Comparison of ENCODE assay signal across 9 cellular contexts in genomic region chr3:71127463-71128243, GRCh38.
DNase-seq lines count a peak whose midpoint lies in the region; ATAC-seq and TF ChIP-seq lines count a peak whose summit lies in the region.
"Had no signal": no experiment of that assay in that cellular context is flagged by ENCODE, and none has a peak within 500 bp of the region (broad histone marks: within the 10 kb centered on the region; RNA-seq: fewer than 3 reads in every experiment).

No MANE protein-coding gene starts in this region.

- peak; percentile 9 for DNase-seq in activated T-helper 1 cell treated with anti-CD3 and anti-CD28 coated beads, Interleukin-12 subunit alpha, Interleukin-12 subunit beta, Interleukin-2, Interleukin-4 antibody, amounts not matched to agents 30 ng/mL and 10 ng/mL and 1 ng/mL, durations not matched to agents 14 hours and 24 hours and 36 hours (ENCODE audit: low spot score)
- DNase-seq in right atrium auricular region (ENCODE audit: low spot score) = no peak
- DNase-seq in activated gamma-delta T cell (lab: John Stamatoyannopoulos, UW) = no peak
- no peak for DNase-seq in omental fat pad (ENCODE audit: low spot score)
- no peak for DNase-seq in superior temporal gyrus (ENCODE audit: extremely low spot score)
- no peak for DNase-seq in NCI-H526 treated with DMSO at 0.1 percent for 48 hours (lab: John Stamatoyannopoulos, UW)

- H2AFZ ChIP-seq in Loucy (ENCODE audit: low read length) = no peak overlapping the region

- no peaks in the 10 kb centered on the region for H3K9me3 ChIP-seq in Loucy (ENCODE audit: insufficient read depth, low read depth, low read length)
- no peaks in the 10 kb centered on the region for H3K9me3 ChIP-seq in right atrium auricular region

- H3K27ac Mint-ChIP-seq in activated T-helper 1 cell treated with anti-CD3 and anti-CD28 coated beads, Interleukin-12 subunit alpha, Interleukin-12 subunit beta, Interleukin-2, Interleukin-4 antibody, amounts not matched to agents 30 ng/mL and 10 ng/mL and 1 ng/mL, durations not matched to agents 14 hours and 24 hours and 36 hours = peak overlapping the region; percentile 93
- peak overlapping the region; percentile 97 for H3K27ac Mint-ChIP-seq in stimulated activated naive CD8-positive, alpha-beta T cell treated with anti-CD3 and anti-CD28 coated beads, Interleukin-15, Interleukin-2, amounts not matched to agents 100 ng/mL and 50 ng/mL, for 24 hours
- H3K27ac Mint-ChIP-seq: dendritic cell treated with granulocyte-macrophage colony-stimulating factor and Interleukin-4, amounts not matched to agents 40 ng/mL and 50 ng/mL, for 4 days had no signal

- peak overlapping the region; percentile 77 for H3K4me2 ChIP-seq in Loucy (ENCODE audit: low read depth, low read length, poor library complexity, severe bottlenecking)

- no peaks in the 10 kb centered on the region for H3K9me3 Mint-ChIP-seq in activated T-helper 1 cell treated with anti-CD3 and anti-CD28 coated beads, Interleukin-12 subunit alpha, Interleukin-12 subunit beta, Interleukin-2, Interleukin-4 antibody, amounts not matched to agents 30 ng/mL and 10 ng/mL and 1 ng/mL, durations not matched to agents 14 hours and 24 hours and 36 hours
- H3K9me3 Mint-ChIP-seq in stimulated activated naive CD8-positive, alpha-beta T cell treated with anti-CD3 and anti-CD28 coated beads, Interleukin-15, Interleukin-2, amounts not matched to agents 100 ng/mL and 50 ng/mL, for 24 hours = no peaks in the 10 kb centered on the region
- H3K9me3 Mint-ChIP-seq: dendritic cell treated with granulocyte-macrophage colony-stimulating factor and Interleukin-4, amounts not matched to agents 40 ng/mL and 50 ng/mL, for 4 days had no signal

- H3K27me3 ChIP-seq in Loucy (ENCODE audit: insufficient read depth, low read length, poor library complexity, severe bottlenecking) (no peaks in the 10 kb centered on the region), right atrium auricular region (no peaks in the 10 kb centered on the region)

- H3K9me2 ChIP-seq in Loucy (replicated peaks; ENCODE audit: low read depth, low read length) = no peaks in the 10 kb centered on the region

- H3K4me3 ChIP-seq in Loucy (ENCODE audit: low read length, poor library complexity, severe bottlenecking) (peak overlapping the region; percentile 74), right atrium auricular region (peak overlapping the region; percentile 43 to 53)

- H3K36me3 ChIP-seq in Loucy (ENCODE audit: insufficient read depth, low read length) = no peaks in the 10 kb centered on the region; the same call in 1 of the 2 replicates
- H3K36me3 ChIP-seq in right atrium auricular region = no peaks in the 10 kb centered on the region

- H3K36me3 Mint-ChIP-seq in activated T-helper 1 cell treated with anti-CD3 and anti-CD28 coated beads, Interleukin-12 subunit alpha, Interleukin-12 subunit beta, Interleukin-2, Interleukin-4 antibody, amounts not matched to agents 30 ng/mL and 10 ng/mL and 1 ng/mL, durations not matched to agents 14 hours and 24 hours and 36 hours (ENCODE audit: low read depth) = peaks cover 24% of the 10 kb centered on the region
- peaks cover 44% of the 10 kb centered on the region for H3K36me3 Mint-ChIP-seq in stimulated activated naive CD8-positive, alpha-beta T cell treated with anti-CD3 and anti-CD28 coated beads, Interleukin-15, Interleukin-2, amounts not matched to agents 100 ng/mL and 50 ng/mL, for 24 hours (ENCODE audit: low read depth)

- H3K9ac ChIP-seq in Loucy (ENCODE audit: low read depth, low read length, poor library complexity, severe bottlenecking) = peak overlapping the region; percentile 0

- H3K4me3 Mint-ChIP-seq in activated T-helper 1 cell treated with anti-CD3 and anti-CD28 coated beads, Interleukin-12 subunit alpha, Interleukin-12 subunit beta, Interleukin-2, Interleukin-4 antibody, amounts not matched to agents 30 ng/mL and 10 ng/mL and 1 ng/mL, durations not matched to agents 14 hours and 24 hours and 36 hours = peak overlapping the region; percentile 89
- peak overlapping the region; percentile 91 for H3K4me3 Mint-ChIP-seq in stimulated activated naive CD8-positive, alpha-beta T cell treated with anti-CD3 and anti-CD28 coated beads, Interleukin-15, Interleukin-2, amounts not matched to agents 100 ng/mL and 50 ng/mL, for 24 hours
- H3K4me3 Mint-ChIP-seq: dendritic cell treated with granulocyte-macrophage colony-stimulating factor and Interleukin-4, amounts not matched to agents 40 ng/mL and 50 ng/mL, for 4 days had no signal

- peaks cover 7% of the 10 kb centered on the region for H4K20me1 ChIP-seq in Loucy (ENCODE audit: insufficient read depth, low read length, poor library complexity, severe bottlenecking)

- intact Hi-C loops in activated T-helper 1 cell treated with anti-CD3 and anti-CD28 coated beads, Interleukin-12 subunit alpha, Interleukin-12 subunit beta, Interleukin-2, Interleukin-4 antibody, amounts not matched to agents 30 ng/mL and 10 ng/mL and 1 ng/mL, durations not matched to agents 14 hours and 24 hours and 36 hours (cut with micrococcal nuclease) = loop anchor here (1.0 to 5.0 kb wide), 4 partner anchors 40 to 295 kb away; no protein-coding TSS in a partner anchor

- no peak for ATAC-seq in omental fat pad (ENCODE audit: low FRiP score)

- H3K79me2 ChIP-seq in Loucy (ENCODE audit: insufficient read depth, low read length) = peaks cover 55% of the 10 kb centered on the region

- H3K27me3 Mint-ChIP-seq in activated T-helper 1 cell treated with anti-CD3 and anti-CD28 coated beads, Interleukin-12 subunit alpha, Interleukin-12 subunit beta, Interleukin-2, Interleukin-4 antibody, amounts not matched to agents 30 ng/mL and 10 ng/mL and 1 ng/mL, durations not matched to agents 14 hours and 24 hours and 36 hours (ENCODE audit: insufficient read depth) = no peaks in the 10 kb centered on the region
- no peaks in the 10 kb centered on the region for H3K27me3 Mint-ChIP-seq in stimulated activated naive CD8-positive, alpha-beta T cell treated with anti-CD3 and anti-CD28 coated beads, Interleukin-15, Interleukin-2, amounts not matched to agents 100 ng/mL and 50 ng/mL, for 24 hours
- H3K27me3 Mint-ChIP-seq: dendritic cell treated with granulocyte-macrophage colony-stimulating factor and Interleukin-4, amounts not matched to agents 40 ng/mL and 50 ng/mL, for 4 days had no signal

- peaks cover 70% of the 10 kb centered on the region for H3K4me1 Mint-ChIP-seq in activated T-helper 1 cell treated with anti-CD3 and anti-CD28 coated beads, Interleukin-12 subunit alpha, Interleukin-12 subunit beta, Interleukin-2, Interleukin-4 antibody, amounts not matched to agents 30 ng/mL and 10 ng/mL and 1 ng/mL, durations not matched to agents 14 hours and 24 hours and 36 hours (ENCODE audit: low read depth)
- H3K4me1 Mint-ChIP-seq in stimulated activated naive CD8-positive, alpha-beta T cell treated with anti-CD3 and anti-CD28 coated beads, Interleukin-15, Interleukin-2, amounts not matched to agents 100 ng/mL and 50 ng/mL, for 24 hours (ENCODE audit: low read depth) = peaks cover 81% of the 10 kb centered on the region

- 0 out of 2 replicates have a peak, but pooled peaks cover 4% of the 10 kb centered on the region for H3F3A ChIP-seq in Loucy (ENCODE audit: low read depth)

- TF ChIP-seq CTCF in Loucy (conservative IDR thresholded peaks at IDR 0.05; ENCODE audit: low read length) = no peak
- no peak for TF ChIP-seq CTCF in right atrium auricular region (IDR thresholded peaks at IDR 0.05)
- no peak for TF ChIP-seq CTCF in omental fat pad (IDR thresholded peaks at IDR 0.05)

- H3K4me1 ChIP-seq in Loucy (ENCODE audit: insufficient read depth, low read length, poor library complexity, severe bottlenecking) = peaks cover 63% of the 10 kb centered on the region
- H3K4me1 ChIP-seq in right atrium auricular region = peaks cover 0 to 68% of the 10 kb centered on the region in 2 donors

- H3K27ac ChIP-seq in right atrium auricular region = peak overlapping the region; percentile 88 to 91
